ENCODE assay signal across 11 cellular contexts in genomic region chr3:34675383-34676120, GRCh38.
"Had no signal": no experiment of that assay in that cellular context is flagged by ENCODE, and none has a peak within 500 bp of the region (broad histone marks: within the 10 kb centered on the region; RNA-seq: fewer than 3 reads in every experiment).

No MANE protein-coding gene starts in this region.

- H3K36me3 ChIP-seq: cardiac muscle cell, colonic mucosa, stomach had no signal

- H3K27me3 ChIP-seq: cardiac muscle cell, colonic mucosa, stomach had no signal

- H3K9me3 ChIP-seq: colonic mucosa, stomach had no signal

- H3K4me1 ChIP-seq: colonic mucosa, stomach had no signal

- H3K4me3 ChIP-seq: cardiac muscle cell, colonic mucosa, stomach had no signal

- DNase-seq: activated CD4-positive, CD25-positive, alpha-beta regulatory T cell; activated naive CD4-positive, alpha-beta T cell treated with anti-CD3 and anti-CD28 coated beads, Interleukin-2, amount 50 U/mL, for 16 hours; colonic mucosa; effector CD8-positive, alpha-beta T cell; hypothalamus; nephron progenitor cell; stimulated activated CD4-positive, alpha-beta T cell treated with anti-CD3 and anti-CD28 coated beads, Interleukin-15, amount 100 ng/mL, for 24 hours; stimulated activated CD4-positive, alpha-beta T cell treated with anti-CD3 and anti-CD28 coated beads, Interleukin-4, amount 100 ng/mL, for 24 hours; stomach; T-helper 17 cell had no signal
